ENCODE assay signal across 8 cellular contexts in genomic region chr2:48315847-48316194, GRCh38. TPM values are rescaled to one million over a fixed set of nuclear protein-coding genes. Genes with fewer than 3 reads are reported as not detected.
DNase-seq lines count a peak whose midpoint lies in the region; ATAC-seq lines count a peak whose summit lies in the region.

No MANE protein-coding gene starts in this region.

- peak overlapping the region; percentile 95 for H3K4me3 Mint-ChIP-seq in activated T-cell treated with anti-CD3 and anti-CD28 coated beads, Interleukin-2, amount 50 U/mL, for 4 hours

- no peaks in the 10 kb centered on the region for H3K36me3 ChIP-seq in ES-I3 (ENCODE audit: insufficient read depth, low read length)

- peak overlapping the region; percentile 92 for H3K4me3 ChIP-seq in skeletal muscle cell (ENCODE audit: low read depth, low read length)

- peak overlapping the region; percentile 86 for H3K9ac ChIP-seq in ES-I3 (ENCODE audit: low read depth, low read length)

- H3K36me3 Mint-ChIP-seq in activated T-cell treated with anti-CD3 and anti-CD28 coated beads, Interleukin-2, amount 50 U/mL, for 4 hours (ENCODE audit: insufficient read depth), result peaks cover 8% of the 10 kb centered on the region

- H3K4me1 Mint-ChIP-seq in activated T-cell treated with anti-CD3 and anti-CD28 coated beads, Interleukin-2, amount 50 U/mL, for 4 hours (ENCODE audit: low read depth), result peaks cover 47% of the 10 kb centered on the region

- H3K4me1 ChIP-seq in ES-I3 (ENCODE audit: insufficient read depth, low read length), result no peaks in the 10 kb centered on the region; the same call in 1 of the 2 replicates

- no peak for ATAC-seq in activated T-cell treated with anti-CD3 and anti-CD28 coated beads, Interleukin-2, amount 50 U/mL, for 4 hours

- H3K27me3 Mint-ChIP-seq in activated T-cell treated with anti-CD3 and anti-CD28 coated beads, Interleukin-2, amount 50 U/mL, for 4 hours (ENCODE audit: low read depth), result no peaks in the 10 kb centered on the region

- H3K9me3 Mint-ChIP-seq in activated T-cell treated with anti-CD3 and anti-CD28 coated beads, Interleukin-2, amount 50 U/mL, for 4 hours, result peaks cover under 1% of the 10 kb centered on the region

- peak; percentile 12 for DNase-seq in H4 (ENCODE audit: low spot score)
- peak; percentile 75 for DNase-seq in NCI-H2171 treated with DMSO at 0.1 percent for 48 hours (lab: John Stamatoyannopoulos, UW)
- DNase-seq in activated T-cell treated with anti-CD3 and anti-CD28 coated beads, Interleukin-2, amount 50 U/mL, for 4 hours, result peak; percentile 14
- peak; percentile 9 for DNase-seq in germinal center (ENCODE audit: low spot score)
- no peak for DNase-seq in skeletal muscle cell (ENCODE audit: low read depth)
- no peak for DNase-seq in inferior parietal cortex (ENCODE audit: extremely low spot score)
- DNase-seq in NCI-H1048 (lab: John Stamatoyannopoulos, UW), result no peak

- H3K9me3 ChIP-seq in ES-I3 (ENCODE audit: control insufficient read depth, insufficient read depth, low read length), result no peaks in the 10 kb centered on the region

RNA-seq across cellular contexts. Expression of gene FOXN2, which starts 1.3 kb away (rescaled TPM):
- total RNA-seq in H4 (2014; rRNA removed; shearing (Covaris generic)), result 22.5 and 28.2 TPM in 2 replicates
- 10 to 100 TPM; 40.1 to 47.5 (median 44.9) TPM for total RNA-seq in activated T-cell treated with anti-CD3 and anti-CD28 coated beads, Interleukin-2, amount 50 U/mL, for 4 hours

Comparison
In these comparisons a context has a peak if more than half of its experiments do, and no peak if none do; other contexts are left out.
1. DNase-seq: peak in H4 (single experiment), NCI-H2171 treated with DMSO at 0.1 percent for 48 hours (single experiment), activated T-cell treated with anti-CD3 and anti-CD28 coated beads, Interleukin-2, amount 50 U/mL, for 4 hours (single experiment) and germinal center (single experiment); none in skeletal muscle cell (single experiment), inferior parietal cortex (single experiment) and NCI-H1048 (single experiment).